Comparison of ENCODE assay signal across 10 cellular contexts in the genomic region with DNA sequence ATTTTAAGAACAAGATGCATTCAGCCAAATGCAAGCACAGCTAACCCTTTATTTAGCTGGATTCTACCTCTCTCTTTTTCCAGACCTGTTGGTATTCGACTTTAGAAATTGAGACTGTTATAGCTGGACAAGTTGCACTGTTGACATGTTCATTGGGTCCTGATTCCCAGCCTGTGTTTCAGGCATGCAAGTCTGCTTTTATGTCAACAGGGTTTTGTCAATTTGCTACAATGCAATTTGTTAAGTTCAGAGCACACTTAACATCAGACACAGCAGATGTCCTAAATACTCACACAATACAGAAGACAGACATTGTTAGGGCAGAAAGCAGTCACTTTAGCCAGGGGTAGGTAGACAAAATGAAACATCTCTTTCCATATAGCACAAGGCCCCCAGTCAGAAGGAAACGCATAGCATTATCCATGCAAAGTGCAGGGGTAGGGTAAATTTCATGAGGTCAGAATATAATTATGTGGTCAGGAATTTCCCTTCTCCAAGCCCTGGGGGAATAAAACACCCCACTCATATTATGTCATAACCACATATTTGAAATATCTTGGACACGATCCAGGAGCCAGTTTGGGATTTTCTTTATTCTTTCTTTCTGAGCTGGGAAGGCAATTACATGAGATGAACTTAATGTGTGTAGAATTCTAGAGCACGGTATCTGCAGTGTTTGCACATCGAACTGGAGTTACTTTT.
DNase-seq lines count a peak whose midpoint lies in the region; ATAC-seq and TF ChIP-seq lines count a peak whose summit lies in the region.
"Had no signal": no experiment of that assay in that cellular context is flagged by ENCODE, and none has a peak within 500 bp of the region (broad histone marks: within the 10 kb centered on the region; RNA-seq: fewer than 3 reads in every experiment).

No MANE protein-coding gene starts in this region.

- no peak for TF ChIP-seq EP300 in gastroesophageal sphincter (IDR thresholded peaks at IDR 0.05)

- WGBS in heart right ventricle, 2 donors = 34 to 39% methylated on average over 5 of the region's 5 CpGs
- WGBS in gastroesophageal sphincter (ENCODE audit: low coverage in 1 of 2), 2 donors = 22 to 39% methylated on average over 4 to 5 of the region's 5 CpGs

- intact Hi-C loops in heart right ventricle (cut with DNase I) = no loop called here
- intact Hi-C loops in activated CD8-positive, alpha-beta T cell treated with anti-CD3 and anti-CD28 coated beads for 36 hours (cut with micrococcal nuclease) = no loop called here

- no peak for TF ChIP-seq CTCF in heart right ventricle (IDR thresholded peaks at IDR 0.05)
- TF ChIP-seq CTCF in right atrium auricular region (IDR thresholded peaks at IDR 0.05) = no peak
- TF ChIP-seq CTCF in gastroesophageal sphincter (IDR thresholded peaks at IDR 0.05) = no peak
- TF ChIP-seq CTCF in activated CD8-positive, alpha-beta T cell treated with anti-CD3 and anti-CD28 coated beads for 36 hours (IDR thresholded peaks at IDR 0.05) = no peak

- H3K36me3 ChIP-seq in heart right ventricle (no peaks in the 10 kb centered on the region), right atrium auricular region (no peaks in the 10 kb centered on the region), gastroesophageal sphincter (no peaks in the 10 kb centered on the region)

- H3K27me3 ChIP-seq in heart right ventricle (no peaks in the 10 kb centered on the region), right atrium auricular region (no peaks in the 10 kb centered on the region), gastroesophageal sphincter (no peaks in the 10 kb centered on the region)

- H3K4me3 ChIP-seq in heart right ventricle (no peak overlapping the region), right atrium auricular region (no peak overlapping the region), gastroesophageal sphincter (no peak overlapping the region)

- peaks cover 9 to 16% of the 10 kb centered on the region in 2 donors for H3K27me3 Mint-ChIP-seq in effector memory CD8-positive, alpha-beta T cell
- H3K27me3 Mint-ChIP-seq in activated CD8-positive, alpha-beta T cell treated with anti-CD3 and anti-CD28 coated beads for 36 hours = peaks cover 3% of the 10 kb centered on the region

- H3K9me3 ChIP-seq in heart right ventricle (no peaks in the 10 kb centered on the region), right atrium auricular region (no peaks in the 10 kb centered on the region), gastroesophageal sphincter (no peaks in the 10 kb centered on the region)

- no peaks in the 10 kb centered on the region for H3K36me3 Mint-ChIP-seq in effector memory CD8-positive, alpha-beta T cell (ENCODE audit: insufficient read depth)
- H3K36me3 Mint-ChIP-seq in activated CD8-positive, alpha-beta T cell treated with anti-CD3 and anti-CD28 coated beads for 36 hours (ENCODE audit: low read depth) = no peaks in the 10 kb centered on the region

- no peaks in the 10 kb centered on the region for H3K9me3 Mint-ChIP-seq in effector memory CD8-positive, alpha-beta T cell
- no peaks in the 10 kb centered on the region for H3K9me3 Mint-ChIP-seq in activated CD8-positive, alpha-beta T cell treated with anti-CD3 and anti-CD28 coated beads for 36 hours

- no peak for TF ChIP-seq POLR2A in gastroesophageal sphincter (IDR thresholded peaks at IDR 0.05)

- no peak overlapping the region for H3K27ac Mint-ChIP-seq in effector memory CD8-positive, alpha-beta T cell
- H3K27ac Mint-ChIP-seq in activated CD8-positive, alpha-beta T cell treated with anti-CD3 and anti-CD28 coated beads for 36 hours = no peak overlapping the region

- POLR2A ChIA-PET in activated CD8-positive, alpha-beta T cell treated with anti-CD3 and anti-CD28 coated beads for 36 hours (lab: Charles Lee) = no interaction called here

- no peaks in the 10 kb centered on the region for H3K4me1 Mint-ChIP-seq in effector memory CD8-positive, alpha-beta T cell (ENCODE audit: low read depth in 2 of 2)
- peaks cover 2% of the 10 kb centered on the region for H3K4me1 Mint-ChIP-seq in activated CD8-positive, alpha-beta T cell treated with anti-CD3 and anti-CD28 coated beads for 36 hours (ENCODE audit: low read depth)

- H3K4me1 ChIP-seq in heart right ventricle (peaks cover 0 to 22% (median 12%) of the 10 kb centered on the region in 9 donors), right atrium auricular region (peaks cover 0 to 18% of the 10 kb centered on the region in 2 donors), gastroesophageal sphincter (peaks cover 0 to 18% (median 7%) of the 10 kb centered on the region in 3 donors)

- H3K27ac ChIP-seq in heart right ventricle (no peak overlapping the region), right atrium auricular region (no peak overlapping the region), gastroesophageal sphincter (no peak overlapping the region)

- DNase-seq in heart right ventricle (no peak), right atrium auricular region (ENCODE audit: low spot score) (no peak), SK-N-DZ (ENCODE audit: low spot score) (peak; percentile 76), iPS-NIHi11 (ENCODE audit: low spot score) (no peak)
- DNase-seq in effector memory CD8-positive, alpha-beta T cell = no peak
- no peak for DNase-seq in activated CD8-positive, alpha-beta T cell treated with anti-CD3 and anti-CD28 coated beads for 36 hours
- DNase-seq: activated CD4-positive, alpha-beta T cell treated with anti-CD3 and anti-CD28 coated beads, Interleukin-2, amount 50 U/mL, for 1 hour; cortex of kidney had no signal

- ATAC-seq in heart right ventricle = peak in 6 of 8 donors; percentile 38 to 74 (median 54)
- peak; percentile 62 for ATAC-seq in gastroesophageal sphincter
- ATAC-seq in effector memory CD8-positive, alpha-beta T cell (replicated peaks) = no peak
- no peak for ATAC-seq in activated CD8-positive, alpha-beta T cell treated with anti-CD3 and anti-CD28 coated beads for 36 hours
- no peak for ATAC-seq in HG03565 (IDR thresholded peaks at IDR 0.05; ENCODE audit: unreplicated experiment)

- CTCF ChIA-PET in activated CD8-positive, alpha-beta T cell treated with anti-CD3 and anti-CD28 coated beads for 36 hours (lab: Charles Lee) = no interaction called here

- H3K4me3 Mint-ChIP-seq in effector memory CD8-positive, alpha-beta T cell = no peak overlapping the region
- H3K4me3 Mint-ChIP-seq in activated CD8-positive, alpha-beta T cell treated with anti-CD3 and anti-CD28 coated beads for 36 hours = no peak overlapping the region

Comparison
In these comparisons a context has a peak if more than half of its experiments do, and no peak if none do; other contexts are left out.
1. ATAC-seq: peak in heart right ventricle (6 of 8) and gastroesophageal sphincter (single experiment); none in effector memory CD8-positive, alpha-beta T cell (single experiment), activated CD8-positive, alpha-beta T cell treated with anti-CD3 and anti-CD28 coated beads for 36 hours (single experiment) and HG03565 (single experiment).